28 cellular contexts compared by ENCODE assay signal in genomic region chr20:33868571-33868970, GRCh38. TPM values are rescaled to one million over a fixed set of nuclear protein-coding genes. Genes with fewer than 3 reads are reported as not detected.
A peak's percentile ranks its signal among the peaks of the same experiment; 100 is the strongest.
DNase-seq lines count a peak whose midpoint lies in the region; ATAC-seq, FAIRE-seq and TF ChIP-seq lines count a peak whose summit lies in the region.
"Had no signal": no experiment of that assay in that cellular context is flagged by ENCODE, and none has a peak within 500 bp of the region (broad histone marks: within the 10 kb centered on the region; RNA-seq: fewer than 3 reads in every experiment).

No MANE protein-coding gene starts in this region.

- no peak overlapping the region for H3K4ac ChIP-seq in trophoblast cell (ENCODE audit: low read depth, low read length)

- H3K18ac ChIP-seq in trophoblast cell (ENCODE audit: low read length), result no peak overlapping the region

- no peak for TF ChIP-seq EP300 in Ishikawa (IDR thresholded peaks at IDR 0.05; ENCODE audit: borderline replicate concordance)
- TF ChIP-seq EP300 in K562 (IDR thresholded peaks at IDR 0.05; ENCODE audit: low read length), result no peak

- no peak overlapping the region for H3K4me3 Mint-ChIP-seq in T-helper 1 cell treated with Interleukin-12 subunit alpha and Interleukin-12 subunit beta and Interleukin-4 antibody, amounts not matched to agents 30 μg/mL and 1 μg/mL, for 36 hours
- H3K4me3 Mint-ChIP-seq in MCF 10A (ENCODE audit: unreplicated experiment), result no peak overlapping the region
- H3K4me3 Mint-ChIP-seq in CD4-positive, alpha-beta memory T cell, result no peak overlapping the region
- H3K4me3 Mint-ChIP-seq: B cell; CD4-positive, alpha-beta T cell; CD8-positive, alpha-beta memory T cell had no signal

- in situ Hi-C loops in mammary epithelial cell (cut with MboI; ENCODE audit: low sequenced_read_pairs in 2 of 2) (no loop called here), K562 (cut with MboI) (no loop called here)

- H4K91ac ChIP-seq in trophoblast cell (ENCODE audit: low read depth, low read length), result no peak overlapping the region

- TF ChIP-seq POLR2A in K562 (conservative IDR thresholded peaks at IDR 0.05), result no peak

- H2BK5ac ChIP-seq in trophoblast cell (ENCODE audit: low read depth, low read length, poor library complexity), result no peak overlapping the region

- intact Hi-C loops in MCF 10A (cut with micrococcal nuclease) (loop anchor here (5.0 kb wide), 1 partner anchor 39 kb away; no protein-coding TSS in a partner anchor), mammary epithelial cell (cut with micrococcal nuclease) (no loop called here), K562 (cut with micrococcal nuclease) (no loop called here)
- intact Hi-C loops in CD4-positive, alpha-beta memory T cell (cut with micrococcal nuclease), result no loop called here

- no peak overlapping the region for H4K8ac ChIP-seq in trophoblast cell (ENCODE audit: low read depth, low read length)

- H3K36me3 ChIP-seq in mammary epithelial cell (ENCODE audit: insufficient read depth, low read length), result no peaks in the 10 kb centered on the region
- H3K36me3 ChIP-seq in K562 (ENCODE audit: control insufficient read depth, insufficient read depth, low read length), result no peaks in the 10 kb centered on the region
- no peaks in the 10 kb centered on the region for H3K36me3 ChIP-seq in trophoblast cell (ENCODE audit: control insufficient read depth in 1 of 2, insufficient read depth in 2 of 2, low read length in 2 of 2)
- no peaks in the 10 kb centered on the region for H3K36me3 ChIP-seq in CD4-positive, alpha-beta memory T cell (ENCODE audit: insufficient read depth, low read length)
- H3K36me3 ChIP-seq: BLaER1 treated with 17β-estradiol and CSF1 and Interleukin-3, amounts not matched to agents 10 nM and 100 nM had no signal

- H3K27ac ChIP-seq in mammary epithelial cell (ENCODE audit: insufficient read depth, low read depth, low read length), result no peak overlapping the region
- no peak overlapping the region for H3K27ac ChIP-seq in K562 (ENCODE audit: extremely low read depth, low read depth, low read length)
- H3K27ac ChIP-seq in trophoblast cell (ENCODE audit: low read depth, low read length), result no peak overlapping the region
- H3K27ac ChIP-seq in CD4-positive, alpha-beta memory T cell (ENCODE audit: low read depth, low read length), result no peak overlapping the region
- H3K27ac ChIP-seq: 22Rv1; A549; BLaER1 treated with 17β-estradiol and CSF1 and Interleukin-3, amounts not matched to agents 10 nM and 100 nM; C4-2B had no signal

- no peak overlapping the region for H4K12ac ChIP-seq in trophoblast cell (ENCODE audit: low read depth, low read length)

- ATAC-seq in K562, result no peak
- ATAC-seq: A549, GM12878 had no signal

- H3K23ac ChIP-seq in trophoblast cell (ENCODE audit: low read length), result no peak overlapping the region

- no peak overlapping the region for H3K4me3 ChIP-seq in mammary epithelial cell (replicated peaks in 1 of 3; ENCODE audit: insufficient read depth in 1 of 3, low read depth in 2 of 3, low read length in 3 of 3)
- H3K4me3 ChIP-seq in K562, result no peak overlapping the region
- H3K4me3 ChIP-seq in trophoblast cell (ENCODE audit: low read depth, low read length), result no peak overlapping the region
- no peak overlapping the region for H3K4me3 ChIP-seq in CD4-positive, alpha-beta memory T cell (ENCODE audit: low read length in 2 of 2)
- H3K4me3 ChIP-seq: A549; BLaER1 treated with 17β-estradiol and CSF1 and Interleukin-3, amounts not matched to agents 10 nM and 100 nM; GM12878 had no signal

- H3K4me1 ChIP-seq in mammary epithelial cell (ENCODE audit: insufficient read depth, low read length) (no peaks in the 10 kb centered on the region), K562 (replicated peaks in 1 of 2; ENCODE audit: control insufficient read depth in 2 of 2, insufficient read depth in 2 of 2, low read length in 2 of 2) (peaks cover 0 to 7% of the 10 kb centered on the region in 2 experiments; a peak in 1 of 5 replicates), trophoblast cell (ENCODE audit: control insufficient read depth in 1 of 2, insufficient read depth in 2 of 2, low read length in 2 of 2) (peaks cover 4 to 9% of the 10 kb centered on the region in 2 experiments)
- H3K4me1 ChIP-seq in CD4-positive, alpha-beta memory T cell (ENCODE audit: insufficient read depth, low read length), result no peaks in the 10 kb centered on the region
- H3K4me1 ChIP-seq: A549; BLaER1 treated with 17β-estradiol and CSF1 and Interleukin-3, amounts not matched to agents 10 nM and 100 nM had no signal

- TF ChIP-seq RAD21 in Ishikawa (IDR thresholded peaks at IDR 0.05; ENCODE audit: low read depth), result no peak
- TF ChIP-seq RAD21 in K562 (CRISPR knock-in tag; conservative IDR thresholded peaks at IDR 0.05 in 1 of 2, IDR thresholded peaks at IDR 0.05 in 1 of 2), result no peak

- no peaks in the 10 kb centered on the region for H3K36me3 Mint-ChIP-seq in T-helper 1 cell treated with Interleukin-12 subunit alpha and Interleukin-12 subunit beta and Interleukin-4 antibody, amounts not matched to agents 30 μg/mL and 1 μg/mL, for 36 hours (ENCODE audit: low read depth)
- H3K36me3 Mint-ChIP-seq in MCF 10A (ENCODE audit: insufficient read depth, unreplicated experiment), result no peaks in the 10 kb centered on the region
- H3K36me3 Mint-ChIP-seq in CD4-positive, alpha-beta memory T cell, result no peaks in the 10 kb centered on the region
- H3K36me3 Mint-ChIP-seq: CD8-positive, alpha-beta memory T cell had no signal

- no peaks in the 10 kb centered on the region for H3K27me3 Mint-ChIP-seq in T-helper 1 cell treated with Interleukin-12 subunit alpha and Interleukin-12 subunit beta and Interleukin-4 antibody, amounts not matched to agents 30 μg/mL and 1 μg/mL, for 36 hours (ENCODE audit: low read depth)
- peaks cover 51% of the 10 kb centered on the region for H3K27me3 Mint-ChIP-seq in MCF 10A (ENCODE audit: insufficient read depth, unreplicated experiment)
- H3K27me3 Mint-ChIP-seq in CD4-positive, alpha-beta memory T cell, result peaks cover 2% of the 10 kb centered on the region in 2 donors
- H3K27me3 Mint-ChIP-seq: CD4-positive, alpha-beta T cell had no signal

- TF ChIP-seq CTCF in MCF 10A (IDR thresholded peaks at IDR 0.05; ENCODE audit: unreplicated experiment), result no peak
- TF ChIP-seq CTCF in mammary epithelial cell (conservative IDR thresholded peaks at IDR 0.05 in 1 of 2, IDR thresholded peaks at IDR 0.05 in 1 of 2; ENCODE audit: extremely low read depth in 1 of 2, insufficient read depth in 1 of 2, low read depth in 1 of 2, low read length in 2 of 2), result no peak
- TF ChIP-seq CTCF in K562 (IDR thresholded peaks at IDR 0.05 in 2 of 3, conservative IDR thresholded peaks at IDR 0.05 in 1 of 3; ENCODE audit: insufficient read depth in 2 of 3, low read depth in 1 of 3, low read length in 3 of 3), result no peak

- no peak overlapping the region for H3K14ac ChIP-seq in trophoblast cell (ENCODE audit: low read length)

- peaks cover 3% of the 10 kb centered on the region for H3K9me1 ChIP-seq in K562 (ENCODE audit: control insufficient read depth, insufficient read depth, low read length)

- H3K9me3 ChIP-seq in mammary epithelial cell (replicated peaks; ENCODE audit: insufficient read depth, low read length), result no peaks in the 10 kb centered on the region
- no peaks in the 10 kb centered on the region for H3K9me3 ChIP-seq in K562 (replicated peaks; ENCODE audit: control insufficient read depth, insufficient read depth, low read depth, low read length)
- peaks cover 2% of the 10 kb centered on the region for H3K9me3 ChIP-seq in trophoblast cell (ENCODE audit: insufficient read depth, low read depth, low read length)
- H3K9me3 ChIP-seq in CD4-positive, alpha-beta memory T cell (ENCODE audit: control insufficient read depth in 1 of 2, low read length in 2 of 2), result no peaks in the 10 kb centered on the region
- H3K9me3 ChIP-seq: A549; BLaER1 treated with 17β-estradiol and CSF1 and Interleukin-3, amounts not matched to agents 10 nM and 100 nM had no signal

- H3K9ac ChIP-seq in mammary epithelial cell (ENCODE audit: insufficient read depth, low read length) (no peak overlapping the region), K562 (ENCODE audit: insufficient read depth in 1 of 2, low read depth in 2 of 2, low read length in 2 of 2) (no peak overlapping the region), trophoblast cell (ENCODE audit: low read length) (no peak overlapping the region)
- H3K9ac ChIP-seq: BLaER1 treated with 17β-estradiol and CSF1 and Interleukin-3, amounts not matched to agents 10 nM and 100 nM had no signal

- dilution Hi-C loops in mammary epithelial cell (cut with HindIII; ENCODE audit: low sequenced_read_pairs), result loop anchor here (5.0 kb wide), 1 partner anchor 79 kb away; no protein-coding TSS in a partner anchor

- no peaks in the 10 kb centered on the region for H3K27me3 ChIP-seq in mammary epithelial cell (ENCODE audit: insufficient read depth, low read length)
- peaks cover 36 to 67% of the 10 kb centered on the region in 2 experiments for H3K27me3 ChIP-seq in K562 (ENCODE audit: control insufficient read depth in 2 of 2, insufficient read depth in 2 of 2, low read length in 2 of 2)
- no peaks in the 10 kb centered on the region for H3K27me3 ChIP-seq in trophoblast cell (ENCODE audit: insufficient read depth, low read length)
- H3K27me3 ChIP-seq in CD4-positive, alpha-beta memory T cell (ENCODE audit: insufficient read depth, low read length), result no peaks in the 10 kb centered on the region
- H3K27me3 ChIP-seq: BLaER1 treated with 17β-estradiol and CSF1 and Interleukin-3, amounts not matched to agents 10 nM and 100 nM had no signal

- WGBS in mammary epithelial cell (ENCODE audit: low coverage, missing lambda C conversion rate), result 54% methylated on average over 6 of the region's 6 CpGs
- WGBS in K562 (ENCODE audit: insufficient coverage, low coverage, missing lambda C conversion rate), result 3% methylated on average over 6 of the region's 6 CpGs
- no CpG with 5 or more reads among the region's 6 CpGs for WGBS in trophoblast cell (ENCODE audit: extremely low coverage, insufficient coverage, insufficient read length)

- H3K4me2 ChIP-seq in mammary epithelial cell (ENCODE audit: insufficient read depth, low read depth, low read length), result no peak overlapping the region
- H3K4me2 ChIP-seq in K562 (ENCODE audit: insufficient read depth, low read length), result no peak overlapping the region
- H3K4me2 ChIP-seq in trophoblast cell (ENCODE audit: low read length), result no peak overlapping the region
- H3K4me2 ChIP-seq: A549; BLaER1 treated with 17β-estradiol and CSF1 and Interleukin-3, amounts not matched to agents 10 nM and 100 nM had no signal

- H3K79me2 ChIP-seq in mammary epithelial cell (ENCODE audit: insufficient read depth, low read length) (no peaks in the 10 kb centered on the region), K562 (ENCODE audit: control insufficient read depth, insufficient read depth, low read length) (no peaks in the 10 kb centered on the region), trophoblast cell (ENCODE audit: control insufficient read depth, insufficient read depth, low read length, poor library complexity) (no peaks in the 10 kb centered on the region)

- H2AFZ ChIP-seq in mammary epithelial cell (ENCODE audit: low read depth, low read length) (no peak overlapping the region), K562 (ENCODE audit: low read depth, low read length) (no peak overlapping the region), trophoblast cell (ENCODE audit: insufficient read depth, low read length, poor library complexity) (no peak overlapping the region)

- H4K20me1 ChIP-seq in mammary epithelial cell (ENCODE audit: insufficient read depth, low read length), result no peaks in the 10 kb centered on the region
- H4K20me1 ChIP-seq in K562 (replicated peaks; ENCODE audit: control insufficient read depth, insufficient read depth, low read length), result no peaks in the 10 kb centered on the region; the same call in 1 of the 2 replicates
- H4K20me1 ChIP-seq: BLaER1 treated with 17β-estradiol and CSF1 and Interleukin-3, amounts not matched to agents 10 nM and 100 nM had no signal

- H3K79me1 ChIP-seq in trophoblast cell (ENCODE audit: low read length), result no peaks in the 10 kb centered on the region

- H2AK5ac ChIP-seq in trophoblast cell (ENCODE audit: low read length), result no peak overlapping the region

- no peaks in the 10 kb centered on the region for H3K9me3 Mint-ChIP-seq in T-helper 1 cell treated with Interleukin-12 subunit alpha and Interleukin-12 subunit beta and Interleukin-4 antibody, amounts not matched to agents 30 μg/mL and 1 μg/mL, for 36 hours
- no peaks in the 10 kb centered on the region for H3K9me3 Mint-ChIP-seq in MCF 10A (ENCODE audit: unreplicated experiment)
- H3K9me3 Mint-ChIP-seq in CD4-positive, alpha-beta memory T cell, result no peaks in the 10 kb centered on the region
- H3K9me3 Mint-ChIP-seq: CD4-positive, alpha-beta T cell; CD8-positive, alpha-beta memory T cell had no signal

- H2BK12ac ChIP-seq in trophoblast cell (ENCODE audit: low read length), result no peak overlapping the region

- H3K27ac Mint-ChIP-seq in T-helper 1 cell treated with Interleukin-12 subunit alpha and Interleukin-12 subunit beta and Interleukin-4 antibody, amounts not matched to agents 30 μg/mL and 1 μg/mL, for 36 hours, result peak overlapping the region; percentile 34
- H3K27ac Mint-ChIP-seq in MCF 10A (ENCODE audit: low read depth, unreplicated experiment), result peak overlapping the region; percentile 6
- no peak overlapping the region for H3K27ac Mint-ChIP-seq in CD4-positive, alpha-beta memory T cell
- H3K27ac Mint-ChIP-seq: B cell; CD4-positive, alpha-beta T cell; CD8-positive, alpha-beta memory T cell had no signal

- BruUV-seq in MCF 10A (replicated peaks; lab: Mats Ljungman, UMichigan) (no TSS peak), mammary epithelial cell (replicated peaks; lab: Mats Ljungman, UMichigan) (no TSS peak), K562 (replicated peaks; lab: Mats Ljungman, UMichigan) (no TSS peak)

- no peak overlapping the region for H2BK120ac ChIP-seq in trophoblast cell (ENCODE audit: insufficient read depth, low read length, poor library complexity)

- H3K4me1 Mint-ChIP-seq in T-helper 1 cell treated with Interleukin-12 subunit alpha and Interleukin-12 subunit beta and Interleukin-4 antibody, amounts not matched to agents 30 μg/mL and 1 μg/mL, for 36 hours (ENCODE audit: low read depth), result no peaks in the 10 kb centered on the region
- no peaks in the 10 kb centered on the region for H3K4me1 Mint-ChIP-seq in MCF 10A (ENCODE audit: insufficient read depth, unreplicated experiment)
- H3K4me1 Mint-ChIP-seq in CD4-positive, alpha-beta memory T cell, result no peaks in the 10 kb centered on the region
- H3K4me1 Mint-ChIP-seq: B cell; CD8-positive, alpha-beta memory T cell had no signal

- POLR2A ChIA-PET in MCF 10A (lab: Yijun Ruan, JAX), result interaction anchor here (0.6 kb wide), 1 partner anchor 244 kb away, joined by 3 read pairs; no protein-coding TSS in a partner anchor
- POLR2A ChIA-PET in K562 (lab: Yijun Ruan, JAX), result interaction anchor here (0.9 kb wide), 1 partner anchor 30 kb away, joined by 3 read pairs; no protein-coding TSS in a partner anchor
- POLR2A ChIA-PET in CD4-positive, alpha-beta memory T cell (lab: Charles Lee; ENCODE audit: partially characterized antibody), result no interaction called here

- no peak for DNase-seq in T-helper 1 cell
- DNase-seq in MCF 10A (ENCODE audit: unreplicated experiment), result no peak
- DNase-seq in mammary epithelial cell, result no peak
- no peak for DNase-seq in K562 (ENCODE audit: extremely low read depth in 1 of 4, low spot score in 3 of 4)
- DNase-seq in trophoblast cell, result no peak
- no peak for DNase-seq in CD4-positive, alpha-beta memory T cell
- DNase-seq: AML-193; CD4-positive, alpha-beta T cell; CD8-positive, alpha-beta memory T cell; COR-L47; DMS 273 treated with DMSO at 0.1 percent for 48 hours; DMS153; DMS53; DMS79; DND-41; EL; GDM1 had no signal

- FAIRE-seq in K562 (lab: Jason Lieb, UNC), result no peak
- FAIRE-seq: A549, GM12878, GM12892, GM18507, GM19239 had no signal

- CTCF ChIA-PET in MCF 10A (lab: Yijun Ruan, JAX) (interaction anchor here (0.5 to 0.6 kb wide), 2 partner anchors 148 to 416 kb away, joined by 3 read pairs; no protein-coding TSS in a partner anchor), mammary epithelial cell (lab: Charles Lee; ENCODE audit: low non-redundant PET) (no interaction called here), K562 (lab: Yijun Ruan, JAX; ENCODE audit: low intra/inter-chr PET ratio) (no interaction called here)
- CTCF ChIA-PET in CD4-positive, alpha-beta memory T cell (lab: Charles Lee; ENCODE audit: partially characterized antibody), result interaction anchor here (0.6 kb wide), 1 partner anchor 233 kb away, joined by 3 read pairs; no protein-coding TSS in a partner anchor

RNA-seq across cellular contexts. Expression of gene CHMP4B, which starts 57.4 kb away (rescaled TPM):
- total RNA-seq in MCF 10A (2022), result 77.6 and 95.2 TPM in 2 replicates
- 10 to 100 TPM; 24.2 to 72.4 TPM for total RNA-seq in mammary epithelial cell
- 37.7 TPM for polyA plus RNA-seq in mammary epithelial cell
- 31.3 TPM for polyA minus RNA-seq in mammary epithelial cell
- 6.2 and 7.5 TPM in 2 replicates for total RNA-seq in K562 (2011; cell fraction: chromatin; rRNA removed; ENCODE audit: low replicate concordance)
- 5.7 TPM in 2 replicates for total RNA-seq in K562 (2011; cell fraction: nucleolus; rRNA removed)
- total RNA-seq in K562 (2011; cell fraction: nucleoplasm; rRNA removed), result 7.3 and 9.1 TPM in 2 replicates
- 35.4 and 39.2 TPM in 2 replicates for total RNA-seq in K562 (2014; rRNA removed)
- total RNA-seq in K562 (2014; rRNA removed; fragmentation: Illumina TruSeq; extraction: Trizol), result 18.6 and 18.8 TPM in 2 replicates
- total RNA-seq in K562 (2015; rRNA removed; fragmentation: Illumina TruSeq; extraction: Trizol), result 30.4 and 30.8 TPM in 2 replicates
- 43.9 and 45.1 TPM in 2 replicates for total RNA-seq in K562 (2021)
- 25.2 and 31.8 TPM in 2 replicates for polyA plus RNA-seq in K562 (2011; rRNA removed)
- 21.4 and 26.5 TPM in 2 replicates for polyA plus RNA-seq in K562 (2011; cell fraction: cytosol; rRNA removed)
- 8.8 and 10.6 TPM in 2 replicates for polyA plus RNA-seq in K562 (2011; cell fraction: nucleus; rRNA removed)
- polyA plus RNA-seq in K562 (2012), result 58.9 and 64.6 TPM in 2 replicates
- polyA plus RNA-seq in K562 (2014; fragmentation: Illumina TruSeq; extraction: Trizol), result 55.9 and 61.8 TPM in 2 replicates
- polyA plus RNA-seq in K562 (2014; fragmentation: Nextera tagmentation; extraction: Ambion mirVana), result 1 to 10 TPM; 1.8 to 2.5 TPM
- polyA plus RNA-seq in K562 (2014; rRNA removed), result 51.9 and 64.7 TPM in 2 replicates
- polyA minus RNA-seq in K562 (2011; rRNA and poly(A)+ RNA removed), result 10.0 and 11.8 TPM in 2 replicates
- 13.6 and 16.1 TPM in 2 replicates for polyA minus RNA-seq in K562 (2011; cell fraction: cytosol; rRNA and poly(A)+ RNA removed)
- 2.7 and 4.3 TPM in 2 replicates for polyA minus RNA-seq in K562 (2011; cell fraction: nucleus; rRNA and poly(A)+ RNA removed)
- 95.8 and 99.2 TPM in 2 replicates for polyA plus RNA-seq in trophoblast cell (2013)
- 10 to 100 TPM; 53.0 to 54.0 TPM for total RNA-seq in CD4-positive, alpha-beta memory T cell
- 1 to 10 TPM; 1.2 to 5.3 TPM for polyA plus RNA-seq in CD4-positive, alpha-beta memory T cell

Comparison
In these comparisons a context has a peak if more than half of its experiments do, and no peak if none do; other contexts are left out.
1. CTCF ChIA-PET loops: an anchor here in MCF 10A (0.5 to 0.6 kb wide) and CD4-positive, alpha-beta memory T cell (0.6 kb wide); none called in mammary epithelial cell and K562.
2. H3K27ac Mint-ChIP-seq: peak in T-helper 1 cell treated with Interleukin-12 subunit alpha and Interleukin-12 subunit beta and Interleukin-4 antibody, amounts not matched to agents 30 μg/mL and 1 μg/mL, for 36 hours (single experiment) and MCF 10A (single experiment); none in CD4-positive, alpha-beta memory T cell (0 of 7).